15 cellular contexts compared by ENCODE assay signal in the genomic region with DNA sequence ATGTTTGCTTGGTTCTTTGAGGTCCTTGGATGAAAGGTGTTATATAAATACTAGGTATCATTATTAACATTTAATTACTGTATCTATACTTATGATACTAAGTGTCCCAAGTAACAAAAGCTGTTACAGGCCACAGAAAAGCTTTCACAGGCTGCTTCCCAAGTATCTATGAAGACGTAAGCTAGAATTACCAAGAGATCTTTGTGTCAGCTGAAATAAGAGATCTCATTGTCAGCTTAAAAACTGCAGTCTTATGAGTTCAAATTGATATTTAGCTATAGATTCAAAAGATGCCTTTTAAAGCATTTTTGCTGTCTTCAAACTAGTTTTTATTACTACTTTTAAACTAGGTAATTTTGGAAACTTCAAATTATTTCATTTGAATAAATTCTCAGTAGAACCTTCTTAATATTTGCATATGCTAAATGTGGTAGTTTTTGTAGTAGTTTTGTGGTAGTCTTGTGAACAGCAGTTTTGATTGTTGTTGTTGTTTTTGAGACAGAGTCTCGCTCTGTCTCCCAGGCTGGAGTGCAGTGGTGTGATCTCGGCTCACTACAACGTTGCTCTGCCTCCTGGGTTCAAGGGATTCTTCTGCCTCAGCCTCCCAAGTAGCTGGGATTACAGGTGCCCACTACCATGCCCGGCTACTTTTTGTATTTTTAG.
DNase-seq lines count a peak whose midpoint lies in the region; ATAC-seq lines count a peak whose summit lies in the region.
"Had no signal": no experiment of that assay in that cellular context is flagged by ENCODE, and none has a peak within 500 bp of the region (broad histone marks: within the 10 kb centered on the region; RNA-seq: fewer than 3 reads in every experiment).

No MANE protein-coding gene starts in this region.

- DNase-seq in NK-92 treated with Interleukin-12 subunit alpha and Interleukin-12 subunit beta, amount 100 ng/mL, for 24 hours (lab: John Stamatoyannopoulos, UW): no peak
- DNase-seq in HuH-7.5 (ENCODE audit: low spot score) (no peak), 8988T (no peak)
- DNase-seq: CD4-positive, alpha-beta T cell; CD8-positive, alpha-beta memory T cell; DMS 273 treated with DMSO at 0.1 percent for 48 hours; DMS79; EL; GDM1; GOT3; HFFc6 had no signal

- ATAC-seq in GM18498 (IDR thresholded peaks at IDR 0.05; ENCODE audit: unreplicated experiment): peak; percentile 53
- peak; percentile 92 for ATAC-seq in GM18867 (IDR thresholded peaks at IDR 0.05; ENCODE audit: unreplicated experiment)
- ATAC-seq in HG03520 (IDR thresholded peaks at IDR 0.05; ENCODE audit: unreplicated experiment): peak; percentile 63
- ATAC-seq: GM12878 had no signal
